ENCODE assay signal across 16 cellular contexts in the genomic region with DNA sequence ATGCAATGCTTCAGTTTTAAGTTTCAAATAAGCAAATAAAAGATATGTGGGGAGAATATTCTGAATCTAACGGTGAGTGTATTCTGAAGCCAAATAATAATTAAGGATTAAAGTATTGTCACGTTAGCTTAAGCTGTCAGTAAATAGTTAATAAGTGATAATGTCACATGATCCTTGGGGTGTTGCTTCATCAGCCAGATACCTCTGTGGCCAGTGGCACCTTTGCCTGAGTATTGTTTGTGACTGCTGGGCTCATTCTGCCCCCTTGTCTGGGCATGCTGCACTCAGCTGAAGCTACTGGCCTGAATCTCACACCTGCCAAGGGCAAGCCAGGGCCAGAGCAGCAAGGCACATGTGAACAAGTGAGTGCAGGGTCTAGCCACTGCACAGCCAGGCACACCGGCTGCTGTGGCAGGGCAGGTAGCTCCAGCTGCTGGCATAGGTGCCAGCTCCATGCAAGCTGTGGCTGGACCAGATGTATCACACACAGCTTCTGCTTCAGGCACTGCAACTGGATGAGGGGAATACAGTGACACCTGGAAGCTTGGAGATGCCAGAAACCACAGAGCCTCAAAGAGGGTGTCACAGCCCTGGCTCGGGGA.
A peak's percentile ranks its signal among the peaks of the same experiment; 100 is the strongest.
DNase-seq lines count a peak whose midpoint lies in the region; ATAC-seq and TF ChIP-seq lines count a peak whose summit lies in the region.
"Had no signal": no experiment of that assay in that cellular context is flagged by ENCODE, and none has a peak within 500 bp of the region (broad histone marks: within the 10 kb centered on the region; RNA-seq: fewer than 3 reads in every experiment).

No MANE protein-coding gene starts in this region.

- H3K79me1 ChIP-seq in neuronal stem cell (ENCODE audit: low read depth, low read length) = no peaks in the 10 kb centered on the region

- no peak for ATAC-seq in stimulated activated naive CD8-positive, alpha-beta T cell treated with anti-CD3 and anti-CD28 coated beads, Interleukin-15, Interleukin-2, amounts not matched to agents 100 U/mL and 50 U/mL, for 24 hours
- no peak for ATAC-seq in HG03025 (IDR thresholded peaks at IDR 0.05; ENCODE audit: low FRiP score, unreplicated experiment)
- ATAC-seq: GM12878, GM23338 had no signal

- no peak for TF ChIP-seq CTCF in epithelial cell of esophagus (IDR thresholded peaks at IDR 0.05; ENCODE audit: insufficient read depth, low read depth, low read length, missing control alignments)

- H2BK15ac ChIP-seq in neuronal stem cell (ENCODE audit: low read length) = no peak overlapping the region

- H3K36me3 ChIP-seq in neuronal stem cell (replicated peaks in 1 of 2; ENCODE audit: control insufficient read depth in 2 of 2, insufficient read depth in 2 of 2, low read length in 2 of 2) (no peaks in the 10 kb centered on the region), HAP-1 (replicated peaks) (no peaks in the 10 kb centered on the region)
- H3K36me3 ChIP-seq: BLaER1 had no signal

- H4K8ac ChIP-seq in neuronal stem cell (ENCODE audit: low read depth, low read length) = no peak overlapping the region

- H3K4me1 ChIP-seq in neuronal stem cell (ENCODE audit: control insufficient read depth in 2 of 2, insufficient read depth in 1 of 2, low read depth in 1 of 2, low read length in 2 of 2) (no peaks in the 10 kb centered on the region), HAP-1 (no peaks in the 10 kb centered on the region)
- H3K4me1 ChIP-seq: BLaER1, Caco-2 had no signal

- H2BK12ac ChIP-seq in neuronal stem cell (ENCODE audit: low read length) = peak overlapping the region; percentile 4

- no peak overlapping the region for H3K14ac ChIP-seq in neuronal stem cell (ENCODE audit: low read length)

- no peaks in the 10 kb centered on the region for H3K27me3 ChIP-seq in neuronal stem cell (ENCODE audit: control insufficient read depth in 3 of 3, insufficient read depth in 3 of 3, low read depth in 1 of 3, low read length in 3 of 3)
- no peaks in the 10 kb centered on the region for H3K27me3 ChIP-seq in HAP-1 (ENCODE audit: low read depth)
- H3K27me3 ChIP-seq: BLaER1 had no signal

- H3K9ac ChIP-seq in neuronal stem cell (ENCODE audit: low read depth, low read length, poor library complexity) = no peak overlapping the region
- H3K9ac ChIP-seq: BLaER1 had no signal

- no peak overlapping the region for H3K18ac ChIP-seq in neuronal stem cell (ENCODE audit: low read length)

- no peak for TF ChIP-seq RAD21 in Ishikawa (IDR thresholded peaks at IDR 0.05; ENCODE audit: low read depth)

- no peak for TF ChIP-seq EP300 in Ishikawa (IDR thresholded peaks at IDR 0.05; ENCODE audit: borderline replicate concordance)

- H2BK120ac ChIP-seq in neuronal stem cell (ENCODE audit: low read depth, low read length) = no peak overlapping the region

- H3K9me3 ChIP-seq in neuronal stem cell (replicated peaks in 1 of 2; ENCODE audit: control insufficient read depth in 2 of 2, insufficient read depth in 1 of 2, low read depth in 1 of 2, low read length in 2 of 2) = no peaks in the 10 kb centered on the region
- H3K9me3 ChIP-seq in HAP-1 = no peaks in the 10 kb centered on the region
- H3K9me3 ChIP-seq: Caco-2 had no signal

- H4K91ac ChIP-seq in neuronal stem cell (ENCODE audit: low read depth, low read length, poor library complexity) = no peak overlapping the region

- H3K23ac ChIP-seq in neuronal stem cell (ENCODE audit: low read depth, low read length, poor library complexity) = no peak overlapping the region

- no peak overlapping the region for H2AK5ac ChIP-seq in neuronal stem cell (ENCODE audit: low read depth, low read length)

- H3K27ac ChIP-seq in neuronal stem cell (replicated peaks; ENCODE audit: low read length) = no peak overlapping the region
- H3K27ac ChIP-seq: BLaER1 had no signal

- H3K4ac ChIP-seq in neuronal stem cell (ENCODE audit: low read length) = no peak overlapping the region

- in situ Hi-C loops in HAP-1 (cut with MboI; ENCODE audit: low sequenced_read_pairs) = no loop called here

- no peak overlapping the region for H2BK5ac ChIP-seq in neuronal stem cell (ENCODE audit: low read length)

- no CpG with 5 or more reads among the region's 4 CpGs for WGBS in neuronal stem cell (ENCODE audit: extremely low coverage in 2 of 2, insufficient read length in 2 of 2, insufficient replicate concordance in 1 of 2), 2 donors

- H3K4me3 ChIP-seq in epithelial cell of esophagus (ENCODE audit: low read length) (no peak overlapping the region), neuronal stem cell (ENCODE audit: low read length in 2 of 2) (peak overlapping the region in 1 of 2 donors; percentile 68), HAP-1 (no peak overlapping the region)
- H3K4me3 ChIP-seq: BLaER1, GM12878, GM23338 had no signal

- no peak overlapping the region for H2AFZ ChIP-seq in neuronal stem cell (ENCODE audit: low read length)
- H2AFZ ChIP-seq: GM23338 had no signal

- DNase-seq in SHP77 treated with DMSO at 0.1 percent for 48 hours (lab: John Stamatoyannopoulos, UW) (peak; percentile 41), epithelial cell of esophagus (ENCODE audit: low read depth) (peak; percentile 32), neuronal stem cell (ENCODE audit: low spot score) (no peak), HAP-1 (ENCODE audit: low spot score in 2 of 2) (no peak), DMS153 treated with DMSO at 0.1 percent for 48 hours (lab: John Stamatoyannopoulos, UW; ENCODE audit: unreplicated experiment) (no peak)
- DNase-seq in stimulated activated naive CD8-positive, alpha-beta T cell treated with anti-CD3 and anti-CD28 coated beads, Interleukin-15, Interleukin-2, amounts not matched to agents 100 U/mL and 50 U/mL, for 24 hours = no peak
- DNase-seq: 8988T; AML-193; Caco-2; CD8-positive, alpha-beta memory T cell; H9 had no signal

- no peak overlapping the region for H3K4me2 ChIP-seq in neuronal stem cell (ENCODE audit: insufficient read depth, low read length, poor library complexity, severe bottlenecking)
- H3K4me2 ChIP-seq: BLaER1, GM23338 had no signal

TF ChIP-seq in Ishikawa, 13 proteins besides CTCF, POLR2A, EP300 and RAD21:
- TF ChIP-seq CEBPB (IDR thresholded peaks at IDR 0.05) (0 out of 2 replicates have a peak, but pooled peaks have one; percentile 55), ZBTB7A (IDR thresholded peaks at IDR 0.05; ENCODE audit: low read depth) (no peak)
- TF ChIP-seq, protein P1, sequence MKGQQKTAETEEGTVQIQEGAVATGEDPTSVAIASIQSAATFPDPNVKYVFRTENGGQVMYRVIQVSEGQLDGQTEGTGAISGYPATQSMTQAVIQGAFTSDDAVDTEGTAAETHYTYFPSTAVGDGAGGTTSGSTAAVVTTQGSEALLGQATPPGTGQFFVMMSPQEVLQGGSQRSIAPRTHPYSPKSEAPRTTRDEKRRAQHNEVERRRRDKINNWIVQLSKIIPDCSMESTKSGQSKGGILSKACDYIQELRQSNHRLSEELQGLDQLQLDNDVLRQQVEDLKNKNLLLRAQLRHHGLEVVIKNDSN (IDR thresholded peaks at IDR 0.05) = peak; percentile 51

Comparison
In these comparisons a context has a peak if more than half of its experiments do, and no peak if none do; other contexts are left out.
1. DNase-seq: peak in SHP77 treated with DMSO at 0.1 percent for 48 hours (single experiment) and epithelial cell of esophagus (single experiment); none in neuronal stem cell (single experiment), HAP-1 (0 of 2), stimulated activated naive CD8-positive, alpha-beta T cell treated with anti-CD3 and anti-CD28 coated beads, Interleukin-15, Interleukin-2, amounts not matched to agents 100 U/mL and 50 U/mL, for 24 hours (single experiment) and DMS153 treated with DMSO at 0.1 percent for 48 hours (single experiment).